ENCODE assay signal across 9 cellular contexts in genomic region chr2:70068119-70068518, GRCh38. TPM values are rescaled to one million over a fixed set of nuclear protein-coding genes. Genes with fewer than 3 reads are reported as not detected.
A peak's percentile ranks its signal among the peaks of the same experiment; 100 is the strongest.
DNase-seq lines count a peak whose midpoint lies in the region; ATAC-seq and TF ChIP-seq lines count a peak whose summit lies in the region.
"Had no signal": no experiment of that assay in that cellular context is flagged by ENCODE, and none has a peak within 500 bp of the region (broad histone marks: within the 10 kb centered on the region; RNA-seq: fewer than 3 reads in every experiment).

No MANE protein-coding gene starts in this region.

- no peak for TF ChIP-seq POLR2A in gastroesophageal sphincter (IDR thresholded peaks at IDR 0.05)

- no peak for TF ChIP-seq CTCF in fibroblast of the aortic adventitia (IDR thresholded peaks at IDR 0.05; ENCODE audit: insufficient read depth, low read length)
- TF ChIP-seq CTCF in gastroesophageal sphincter (IDR thresholded peaks at IDR 0.05) = no peak

- peaks cover 44% of the 10 kb centered on the region for H3K4me1 Mint-ChIP-seq in activated CD4-positive, alpha-beta memory T cell treated with anti-CD3 and anti-CD28 coated beads, Interleukin-2, amount 10 ng/mL, durations not matched to agents 7 days and 5 days

- CTCF ChIA-PET in activated CD4-positive, alpha-beta memory T cell treated with anti-CD3 and anti-CD28 coated beads, Interleukin-2, amount 10 ng/mL, durations not matched to agents 7 days and 5 days (lab: Charles Lee) = interaction anchor here (0.7 to 13.0 kb wide), 14 partner anchors 8 to 343 kb away, joined by 3 to 251 read pairs (median 6); partner anchors contain the start of genes C2orf42, FAM136A and MXD1

- H3K27ac ChIP-seq in skeletal muscle tissue (ENCODE audit: low read depth, low read length) = peak overlapping the region; percentile 88
- peak overlapping the region in 1 of 4 donors; percentile 76 for H3K27ac ChIP-seq in gastroesophageal sphincter

- H3K27ac Mint-ChIP-seq in activated CD4-positive, alpha-beta memory T cell treated with anti-CD3 and anti-CD28 coated beads, Interleukin-2, amount 10 ng/mL, durations not matched to agents 7 days and 5 days = peak overlapping the region; percentile 88

- H3K9ac ChIP-seq in skeletal muscle tissue (ENCODE audit: low read depth in 1 of 3, low read length in 3 of 3) = peak overlapping the region in 1 of 3 donors; percentile 28

- POLR2A ChIA-PET in activated CD4-positive, alpha-beta memory T cell treated with anti-CD3 and anti-CD28 coated beads, Interleukin-2, amount 10 ng/mL, durations not matched to agents 7 days and 5 days (lab: Charles Lee) = interaction anchor here (0.7 to 13.2 kb wide), 23 partner anchors 13 to 425 kb away, joined by 3 to 274 read pairs (median 10); partner anchors contain the start of genes AAK1, C2orf42, MXD1 and PCBP1

- 98 to 100% methylated on average over 2 to 3 of the region's 3 CpGs for WGBS in gastroesophageal sphincter (ENCODE audit: low coverage in 1 of 2), 2 donors

- no peaks in the 10 kb centered on the region for H3K27me3 Mint-ChIP-seq in activated CD4-positive, alpha-beta memory T cell treated with anti-CD3 and anti-CD28 coated beads, Interleukin-2, amount 10 ng/mL, durations not matched to agents 7 days and 5 days

- no peaks in the 10 kb centered on the region for H3K9me3 ChIP-seq in skeletal muscle tissue (ENCODE audit: control insufficient read depth in 3 of 3, low read length in 3 of 3)
- H3K9me3 ChIP-seq in gastroesophageal sphincter = no peaks in the 10 kb centered on the region

- no peak for ATAC-seq in gastroesophageal sphincter

- peak; percentile 17 for DNase-seq in GM03348 (ENCODE audit: low spot score)
- DNase-seq in activated CD4-positive, alpha-beta memory T cell treated with anti-CD3 and anti-CD28 coated beads, Interleukin-2, amount 10 ng/mL, durations not matched to agents 7 days and 5 days = no peak
- peak; percentile 22 for DNase-seq in fibroblast of the aortic adventitia (ENCODE audit: low read depth)
- DNase-seq in H7 = no peak
- no peak for DNase-seq in stimulated activated CD4-positive, alpha-beta T cell treated with anti-CD3 and anti-CD28 coated beads, Interleukin-15, amount 100 ng/mL, for 24 hours
- no peak for DNase-seq in NCI-H524 (lab: John Stamatoyannopoulos, UW)
- DNase-seq: T1000 had no signal

- no peaks in the 10 kb centered on the region for H3K9me3 Mint-ChIP-seq in activated CD4-positive, alpha-beta memory T cell treated with anti-CD3 and anti-CD28 coated beads, Interleukin-2, amount 10 ng/mL, durations not matched to agents 7 days and 5 days

- no peaks in the 10 kb centered on the region for H3K27me3 ChIP-seq in skeletal muscle tissue (ENCODE audit: control insufficient read depth in 3 of 3, insufficient read depth in 3 of 3, low read length in 3 of 3)
- no peaks in the 10 kb centered on the region for H3K27me3 ChIP-seq in H7 (ENCODE audit: control insufficient read depth, insufficient read depth, low read length)
- no peaks in the 10 kb centered on the region for H3K27me3 ChIP-seq in gastroesophageal sphincter

- H3K4me3 Mint-ChIP-seq in activated CD4-positive, alpha-beta memory T cell treated with anti-CD3 and anti-CD28 coated beads, Interleukin-2, amount 10 ng/mL, durations not matched to agents 7 days and 5 days = peak overlapping the region; percentile 33

- H3K36me3 Mint-ChIP-seq in activated CD4-positive, alpha-beta memory T cell treated with anti-CD3 and anti-CD28 coated beads, Interleukin-2, amount 10 ng/mL, durations not matched to agents 7 days and 5 days (ENCODE audit: low read depth) = peaks cover 44% of the 10 kb centered on the region

- H3K36me3 ChIP-seq in skeletal muscle tissue (ENCODE audit: control insufficient read depth in 3 of 3, insufficient read depth in 3 of 3, low read length in 3 of 3) (peaks cover 3 to 20% (median 5%) of the 10 kb centered on the region in 3 donors), H7 (replicated peaks; ENCODE audit: control insufficient read depth, insufficient read depth, low read length) (peaks cover 5% of the 10 kb centered on the region), gastroesophageal sphincter (peaks cover 0 to 57% of the 10 kb centered on the region in 2 donors)

- H3K4me1 ChIP-seq in skeletal muscle tissue (ENCODE audit: control insufficient read depth in 3 of 3, insufficient read depth in 3 of 3, low read length in 3 of 3) = peaks cover 21 to 28% (median 25%) of the 10 kb centered on the region in 3 donors
- H3K4me1 ChIP-seq in gastroesophageal sphincter = peaks cover 0 to 39% (median 9%) of the 10 kb centered on the region in 3 donors

- H3K4me3 ChIP-seq in fibroblast of the aortic adventitia (ENCODE audit: low read depth, low read length) (no peak overlapping the region), skeletal muscle tissue (ENCODE audit: low read length in 3 of 3) (no peak overlapping the region), H7 (ENCODE audit: insufficient read depth, low read depth, low read length) (no peak overlapping the region), gastroesophageal sphincter (no peak overlapping the region)

- no peak for TF ChIP-seq EP300 in gastroesophageal sphincter (IDR thresholded peaks at IDR 0.05)

RNA-seq across cellular contexts. Expression of gene PCBP1, which starts 19.2 kb away (rescaled TPM):
- 100 to 1,000 TPM; 475 to 483 TPM for total RNA-seq in activated CD4-positive, alpha-beta memory T cell treated with anti-CD3 and anti-CD28 coated beads, Interleukin-2, amount 10 ng/mL, durations not matched to agents 7 days and 5 days
- total RNA-seq in fibroblast of the aortic adventitia (ENCODE audit: low replicate concordance) = 13.0 and 68.5 TPM in 2 replicates
- 45.4 TPM for total RNA-seq in skeletal muscle tissue
- 52.6 and 63.2 TPM in 2 replicates for total RNA-seq in H7 (2014; rRNA removed; shearing (Covaris generic))
- 100 to 1,000 TPM; 117 to 222 (median 167) TPM for total RNA-seq in gastroesophageal sphincter

Comparison
In these comparisons a context has a peak if more than half of its experiments do, and no peak if none do; other contexts are left out.
1. DNase-seq: peak in GM03348 (single experiment) and fibroblast of the aortic adventitia (single experiment); none in activated CD4-positive, alpha-beta memory T cell treated with anti-CD3 and anti-CD28 coated beads, Interleukin-2, amount 10 ng/mL, durations not matched to agents 7 days and 5 days (single experiment), H7 (single experiment), stimulated activated CD4-positive, alpha-beta T cell treated with anti-CD3 and anti-CD28 coated beads, Interleukin-15, amount 100 ng/mL, for 24 hours (single experiment) and NCI-H524 (0 of 2).